In genomic region chrX:154590415-154590814, GRCh38 we compare ENCODE assay signal across 19 cellular contexts. TPM values are rescaled to one million over a fixed set of nuclear protein-coding genes. Genes with fewer than 3 reads are reported as not detected.
"Had no signal": no experiment of that assay in that cellular context is flagged by ENCODE, and none has a peak within 500 bp of the region (broad histone marks: within the 10 kb centered on the region; RNA-seq: fewer than 3 reads in every experiment).

No MANE protein-coding gene starts in this region.

RNA-seq across cellular contexts. Expression of gene CTAG1A, which starts 5.5 kb away (rescaled TPM):
- total RNA-seq: left colon, left ventricle myocardium inferior, lower leg skin, lung, mesothelial cell of epicardium, mononuclear cell, natural killer cell, occipital lobe, osteocyte, posterior vena cava, psoas muscle, spleen, subcutaneous adipose tissue, suprapubic skin, thoracic aorta, upper lobe of right lung had no signal
- polyA plus RNA-seq: keratinocyte, lung, psoas muscle, sigmoid colon, small intestine, spleen had no signal

RNA-seq across cellular contexts. Expression of gene CTAG1B, which starts 28.7 kb away (rescaled TPM):
- total RNA-seq: left colon, left ventricle myocardium inferior, lower leg skin, lung, mesothelial cell of epicardium, mononuclear cell, natural killer cell, occipital lobe, osteocyte, posterior vena cava, psoas muscle, sigmoid colon, spleen, subcutaneous adipose tissue, suprapubic skin, thoracic aorta, upper lobe of right lung had no signal
- polyA plus RNA-seq: keratinocyte, lung, psoas muscle, sigmoid colon, small intestine, spleen had no signal
